ENCODE assay signal across 8 cellular contexts in genomic region chr19:47296036-47296435, GRCh38. TPM values are rescaled to one million over a fixed set of nuclear protein-coding genes. Genes with fewer than 3 reads are reported as not detected.
DNase-seq lines count a peak whose midpoint lies in the region; ATAC-seq and TF ChIP-seq lines count a peak whose summit lies in the region.

No MANE protein-coding gene starts in this region.

- no peaks in the 10 kb centered on the region for H3K79me2 ChIP-seq in trophoblast cell (ENCODE audit: control insufficient read depth, insufficient read depth, low read length, poor library complexity)

- H2AK5ac ChIP-seq in trophoblast cell (ENCODE audit: low read length): no peak overlapping the region

- H3K14ac ChIP-seq in trophoblast cell (ENCODE audit: low read length): no peak overlapping the region

- H3K4me2 ChIP-seq in trophoblast cell (ENCODE audit: low read length): no peak overlapping the region

- ATAC-seq in GM19395 (IDR thresholded peaks at IDR 0.05; ENCODE audit: unreplicated experiment): no peak

- no peaks in the 10 kb centered on the region for H3K79me1 ChIP-seq in trophoblast cell (ENCODE audit: low read length)

- no peak overlapping the region for H3K9ac ChIP-seq in trophoblast cell (ENCODE audit: low read length)

- no peak overlapping the region for H4K12ac ChIP-seq in trophoblast cell (ENCODE audit: low read depth, low read length)

- peak; percentile 81 for TF ChIP-seq CTCF in GM10266 (IDR thresholded peaks at IDR 0.05; ENCODE audit: control insufficient read depth, insufficient read depth, low read depth, missing control alignments)

- H3K9me3 ChIP-seq in trophoblast cell (ENCODE audit: insufficient read depth, low read depth, low read length): no peaks in the 10 kb centered on the region

- H2AFZ ChIP-seq in trophoblast cell (ENCODE audit: insufficient read depth, low read length, poor library complexity): no peak overlapping the region

- no peak overlapping the region for H2BK5ac ChIP-seq in trophoblast cell (ENCODE audit: low read depth, low read length, poor library complexity)

- no peaks in the 10 kb centered on the region for H3K36me3 ChIP-seq in trophoblast cell (ENCODE audit: control insufficient read depth in 1 of 2, insufficient read depth in 2 of 2, low read length in 2 of 2)

- WGBS in trophoblast cell (ENCODE audit: extremely low coverage, insufficient coverage, insufficient read length): no CpG with 5 or more reads among the region's 12 CpGs

- no peak overlapping the region for H3K4ac ChIP-seq in trophoblast cell (ENCODE audit: low read depth, low read length)

- H3K4me1 ChIP-seq in trophoblast cell (ENCODE audit: control insufficient read depth in 1 of 2, insufficient read depth in 2 of 2, low read length in 2 of 2): no peaks in the 10 kb centered on the region

- H3K18ac ChIP-seq in trophoblast cell (ENCODE audit: low read length): no peak overlapping the region

- H3K23ac ChIP-seq in trophoblast cell (ENCODE audit: low read length): no peak overlapping the region

- no peak overlapping the region for H4K91ac ChIP-seq in trophoblast cell (ENCODE audit: low read depth, low read length)

- no peak overlapping the region for H2BK120ac ChIP-seq in trophoblast cell (ENCODE audit: insufficient read depth, low read length, poor library complexity)

- H3K27me3 ChIP-seq in trophoblast cell (ENCODE audit: insufficient read depth, low read length): no peaks in the 10 kb centered on the region

- no peak overlapping the region for H4K8ac ChIP-seq in trophoblast cell (ENCODE audit: low read depth, low read length)

- H2BK12ac ChIP-seq in trophoblast cell (ENCODE audit: low read length): no peak overlapping the region

- DNase-seq in GM10266 (ENCODE audit: extremely low spot score) (peak; percentile 76), NCI-H1092 (lab: John Stamatoyannopoulos, UW) (peak; percentile 69), SK-N-DZ (ENCODE audit: low spot score) (peak; percentile 65), glomerular endothelial cell (ENCODE audit: extremely low read depth, low read depth, low spot score) (peak; percentile 33), trophoblast cell (peak; percentile 83 to 96), ureter (ENCODE audit: low spot score) (peak; percentile 84)
- DNase-seq in activated naive CD4-positive, alpha-beta T cell treated with Interleukin-2 at 50 U/mL for 16 hours: peak; percentile 71

- no peak overlapping the region for H3K4me3 ChIP-seq in trophoblast cell (ENCODE audit: low read depth, low read length)

- no peak overlapping the region for H3K27ac ChIP-seq in trophoblast cell (ENCODE audit: low read depth, low read length)

RNA-seq across cellular contexts. Expression of gene C5AR1, which starts 13.6 kb away (rescaled TPM):
- not detected in 2 replicates for polyA plus RNA-seq in SK-N-DZ (2014; cell fraction: cytosol; rRNA removed)
- polyA plus RNA-seq in SK-N-DZ (2014; cell fraction: nucleus; rRNA removed): not detected in 2 replicates
- total RNA-seq in glomerular endothelial cell (not detected in 2 replicates), ureter (5.1 TPM)
- polyA plus RNA-seq in trophoblast cell (2013): 0.19 and 0.35 TPM in 2 replicates

RNA-seq across cellular contexts. Expression of gene INAFM1, which starts 21.4 kb away (rescaled TPM):
- polyA plus RNA-seq in SK-N-DZ (2014; cell fraction: cytosol; rRNA removed): 2.1 and 2.9 TPM in 2 replicates
- polyA plus RNA-seq in SK-N-DZ (2014; cell fraction: nucleus; rRNA removed): 2.4 and 7.3 TPM in 2 replicates
- total RNA-seq in glomerular endothelial cell (1.6 and 5.0 TPM in 2 replicates), ureter (22.2 TPM)
- polyA plus RNA-seq in trophoblast cell (2013): 13.7 and 14.5 TPM in 2 replicates

RNA-seq across cellular contexts. Expression of gene C5AR2, which starts 35.9 kb away (rescaled TPM):
- not detected in 2 replicates for polyA plus RNA-seq in SK-N-DZ (2014; cell fraction: cytosol; rRNA removed)
- polyA plus RNA-seq in SK-N-DZ (2014; cell fraction: nucleus; rRNA removed): not detected in 2 replicates
- total RNA-seq in glomerular endothelial cell (under 0.01 TPM in 2 replicates), ureter (2.1 TPM)
- polyA plus RNA-seq in trophoblast cell (2013): not detected in 2 replicates

RNA-seq across cellular contexts. Expression of gene CCDC9, which starts 39.7 kb away (rescaled TPM):
- 1.4 and 3.0 TPM in 2 replicates for polyA plus RNA-seq in SK-N-DZ (2014; cell fraction: cytosol; rRNA removed)
- 3.2 and 3.6 TPM in 2 replicates for polyA plus RNA-seq in SK-N-DZ (2014; cell fraction: nucleus; rRNA removed)
- 10.0 and 19.9 TPM in 2 replicates for total RNA-seq in glomerular endothelial cell
- 57.9 and 62.1 TPM in 2 replicates for polyA plus RNA-seq in trophoblast cell (2013)
- total RNA-seq in ureter: 37.2 TPM

RNA-seq across cellular contexts. Expression of gene DHX34, which starts 53.1 kb away (rescaled TPM):
- polyA plus RNA-seq in SK-N-DZ (2014; cell fraction: cytosol; rRNA removed): 10.8 and 12.8 TPM in 2 replicates
- polyA plus RNA-seq in SK-N-DZ (2014; cell fraction: nucleus; rRNA removed): 14.2 and 24.6 TPM in 2 replicates
- total RNA-seq in glomerular endothelial cell (13.9 and 21.6 TPM in 2 replicates), ureter (20.6 TPM)
- 10.9 and 11.6 TPM in 2 replicates for polyA plus RNA-seq in trophoblast cell (2013)

Comparison
In these comparisons a context has a peak if more than half of its experiments do, and no peak if none do; other contexts are left out.
1. DNase-seq: peak in every context shown above with its lines; median percentile 90 in trophoblast cell; 84 in ureter; 76 in GM10266; 71 in activated naive CD4-positive, alpha-beta T cell treated with Interleukin-2 at 50 U/mL for 16 hours; 69 in NCI-H1092; 65 in SK-N-DZ; 33 in glomerular endothelial cell.